In genomic region chr19:996051-996838, GRCh38 we compare ENCODE assay signal across 1 cellular context.
TF ChIP-seq lines count a peak whose summit lies in the region.

No MANE protein-coding gene starts in this region.

TF ChIP-seq in HEK293, 187 proteins besides CTCF, POLR2A, EP300 and RAD21 (continued from another document and continues in another):
- TF ChIP-seq ZBTB11 (tag by site-specific recombination; conservative IDR thresholded peaks at IDR 0.05; ENCODE audit: low read depth) (no peak), ZSCAN5A (tag by site-specific recombination; IDR thresholded peaks at IDR 0.05) (no peak), ZNF324 (tag by site-specific recombination; IDR thresholded peaks at IDR 0.05) (peak; percentile 95), HOXA7 (CRISPR knock-in tag; IDR thresholded peaks at IDR 0.05; ENCODE audit: borderline replicate concordance) (no peak), ZNF792 (tag by site-specific recombination; IDR thresholded peaks at IDR 0.05) (0 out of 2 replicates have a peak, but pooled peaks have one; percentile 76), ZNF544 (tag by site-specific recombination; IDR thresholded peaks at IDR 0.05) (no peak), SP2 (tag by site-specific recombination; IDR thresholded peaks at IDR 0.05) (peak; percentile 64), GLIS2 (tag by site-specific recombination; IDR thresholded peaks at IDR 0.05) (peak; percentile 99), ZNF555 (tag by site-specific recombination; conservative IDR thresholded peaks at IDR 0.05) (no peak), BCL11B (tag by site-specific recombination; IDR thresholded peaks at IDR 0.05; ENCODE audit: low read depth) (peak; percentile 72), ZNF133 (tag by site-specific recombination; IDR thresholded peaks at IDR 0.05) (no peak), ZBTB1 (tag by site-specific recombination; IDR thresholded peaks at IDR 0.05) (peak; percentile 88), ZNF843 (tag by site-specific recombination; IDR thresholded peaks at IDR 0.05) (peak; percentile 51), ZNF677 (tag by site-specific recombination; IDR thresholded peaks at IDR 0.05) (no peak), ZNF148 (tag by site-specific recombination; IDR thresholded peaks at IDR 0.05; ENCODE audit: borderline replicate concordance) (no peak), ZNF580 (tag by site-specific recombination; IDR thresholded peaks at IDR 0.05) (no peak), ZBTB6 (tag by site-specific recombination; IDR thresholded peaks at IDR 0.05) (peak; percentile 97), ZNF221 (tag by site-specific recombination; IDR thresholded peaks at IDR 0.05; ENCODE audit: borderline replicate concordance) (no peak), ZNF704 (tag by site-specific recombination; IDR thresholded peaks at IDR 0.05) (no peak), ZNF157 (tag by site-specific recombination; IDR thresholded peaks at IDR 0.05) (no peak), ZNF121 (tag by site-specific recombination; IDR thresholded peaks at IDR 0.05) (no peak), ZNF610 (tag by site-specific recombination; IDR thresholded peaks at IDR 0.05; ENCODE audit: borderline replicate concordance) (no peak), ZNF391 (tag by site-specific recombination; IDR thresholded peaks at IDR 0.05; ENCODE audit: borderline replicate concordance, low read depth) (peak; percentile 90; the same call in 1 of the 2 replicates), ZNF660 (tag by site-specific recombination; IDR thresholded peaks at IDR 0.05) (peak; percentile 92), ZNF596 (tag by site-specific recombination; IDR thresholded peaks at IDR 0.05) (no peak), ZNF664 (tag by site-specific recombination; IDR thresholded peaks at IDR 0.05) (no peak), REST (tag by site-specific recombination; IDR thresholded peaks at IDR 0.05) (no peak), ZNF354C (tag by site-specific recombination; IDR thresholded peaks at IDR 0.05; ENCODE audit: borderline replicate concordance, low read depth) (no peak), TSHZ1 (tag by site-specific recombination; IDR thresholded peaks at IDR 0.05; ENCODE audit: borderline replicate concordance) (peak; percentile 84; the same call in 1 of the 2 replicates), ZNF112 (tag by site-specific recombination; IDR thresholded peaks at IDR 0.05) (no peak), ZFP3 (tag by site-specific recombination; IDR thresholded peaks at IDR 0.05; ENCODE audit: low read depth) (no peak), ZNF707 (tag by site-specific recombination; IDR thresholded peaks at IDR 0.05) (no peak), YY1 (tag by site-specific recombination; IDR thresholded peaks at IDR 0.05) (no peak), ZNF202 (tag by site-specific recombination; IDR thresholded peaks at IDR 0.05; ENCODE audit: borderline replicate concordance) (no peak), ZNF404 (tag by site-specific recombination; IDR thresholded peaks at IDR 0.05) (no peak), ZNF558 (tag by site-specific recombination; IDR thresholded peaks at IDR 0.05) (peak; percentile 18; the same call in 1 of the 2 replicates), KLF9 (tag by site-specific recombination; IDR thresholded peaks at IDR 0.05; ENCODE audit: low read depth) (peak; percentile 69), ZNF626 (tag by site-specific recombination; IDR thresholded peaks at IDR 0.05) (no peak), PATZ1 (tag by site-specific recombination; IDR thresholded peaks at IDR 0.05) (peak; percentile 100), ZSCAN4 (tag by site-specific recombination; IDR thresholded peaks at IDR 0.05) (peak; percentile 65), RBAK (tag by site-specific recombination; IDR thresholded peaks at IDR 0.05) (no peak)
